In genomic region chr7:141663081-141663510, GRCh38 we compare ENCODE assay signal across 12 cellular contexts. TPM values are rescaled to one million over a fixed set of nuclear protein-coding genes. Genes with fewer than 3 reads are reported as not detected.
DNase-seq lines count a peak whose midpoint lies in the region; ATAC-seq, FAIRE-seq and TF ChIP-seq lines count a peak whose summit lies in the region.
"Had no signal": no experiment of that assay in that cellular context is flagged by ENCODE, and none has a peak within 500 bp of the region (broad histone marks: within the 10 kb centered on the region; RNA-seq: fewer than 3 reads in every experiment).

No MANE protein-coding gene starts in this region.

- FAIRE-seq in kidney (lab: Jason Lieb, UNC), result no peak

- peaks cover 2% of the 10 kb centered on the region for H3K36me3 Mint-ChIP-seq in activated naive CD8-positive, alpha-beta T cell

- H3K4me3 Mint-ChIP-seq in activated naive CD8-positive, alpha-beta T cell, result no peak overlapping the region

- intact Hi-C loops in Right ventricle myocardium superior (cut with DNase I), result no loop called here
- intact Hi-C loops in left cardiac atrium (cut with DNase I), result no loop called here
- intact Hi-C loops in kidney (cut with DNase I), result no loop called here
- intact Hi-C loops in head of caudate nucleus (cut with DNase I), result no loop called here

- peak; percentile 43 for ATAC-seq in Right ventricle myocardium superior (ENCODE audit: poor library complexity)
- no peak for ATAC-seq in left cardiac atrium
- ATAC-seq in HG03439 (IDR thresholded peaks at IDR 0.05; ENCODE audit: unreplicated experiment), result no peak

- peak overlapping the region; percentile 30 to 35 for H3K27ac ChIP-seq in kidney (ENCODE audit: low read depth in 2 of 2, low read length in 2 of 2)
- H3K27ac ChIP-seq: BLaER1, brain microvascular endothelial cell had no signal

- peaks cover 11 to 44% of the 10 kb centered on the region in 2 donors for H3K36me3 ChIP-seq in kidney (ENCODE audit: control insufficient read depth in 1 of 2, insufficient read depth in 2 of 2, low read length in 2 of 2)

- no peak for DNase-seq in Right ventricle myocardium superior
- no peak for DNase-seq in left cardiac atrium
- DNase-seq in kidney, result peak; percentile 80
- no peak for DNase-seq in medulla oblongata (ENCODE audit: extremely low spot score)
- no peak for DNase-seq in head of caudate nucleus
- no peak for DNase-seq in NOMO-1 treated with dmso at 0.1 percent for 144 hours (lab: John Stamatoyannopoulos, UW; ENCODE audit: unreplicated experiment)
- DNase-seq: brain microvascular endothelial cell; stimulated activated CD4-positive, alpha-beta T cell treated with anti-CD3 and anti-CD28 coated beads, Interleukin-4, amount 100 ng/mL, for 24 hours had no signal

- H3K9me3 ChIP-seq in kidney (ENCODE audit: control insufficient read depth in 1 of 2, low read length in 2 of 2), result no peaks in the 10 kb centered on the region
- H3K9me3 ChIP-seq: BLaER1 had no signal

- peaks cover 7% of the 10 kb centered on the region for H3K4me1 Mint-ChIP-seq in activated naive CD8-positive, alpha-beta T cell (ENCODE audit: low read depth)

- no peak for TF ChIP-seq CTCF in kidney (IDR thresholded peaks at IDR 0.05; ENCODE audit: borderline replicate concordance, extremely low read depth, insufficient read depth)

- no peaks in the 10 kb centered on the region for H3K27me3 Mint-ChIP-seq in activated naive CD8-positive, alpha-beta T cell

- H3K9ac ChIP-seq in kidney (ENCODE audit: low read length in 2 of 2), result no peak overlapping the region
- H3K9ac ChIP-seq: BLaER1 had no signal

- H3K4me3 ChIP-seq in kidney (ENCODE audit: low read length in 2 of 2), result no peak overlapping the region
- H3K4me3 ChIP-seq: BLaER1 had no signal

- peaks cover 5 to 12% of the 10 kb centered on the region in 2 donors for H3K4me1 ChIP-seq in kidney (ENCODE audit: control insufficient read depth in 1 of 2, insufficient read depth in 1 of 2, low read depth in 1 of 2, low read length in 2 of 2)

- H3K9me3 Mint-ChIP-seq in activated naive CD8-positive, alpha-beta T cell (ENCODE audit: low read depth), result no peaks in the 10 kb centered on the region

- peak overlapping the region; percentile 79 for H3K27ac Mint-ChIP-seq in activated naive CD8-positive, alpha-beta T cell

RNA-seq across cellular contexts. Expression of gene DENND11, which starts 38.9 kb away (rescaled TPM):
- total RNA-seq in Right ventricle myocardium superior (8.6 TPM), left cardiac atrium (10 to 100 TPM; 10.6 to 11.1 TPM), kidney (22.6 TPM)
- polyA plus RNA-seq in kidney (ENCODE audit: insufficient read depth, low read depth, low replicate concordance), result 6.1 TPM

RNA-seq across cellular contexts. Expression of gene WEE2, which starts 45.1 kb away (rescaled TPM):
- total RNA-seq in Right ventricle myocardium superior, result not detected
- total RNA-seq in left cardiac atrium, result not detected
- 0.06 TPM for total RNA-seq in kidney
- 0.13 TPM for polyA plus RNA-seq in kidney (ENCODE audit: insufficient read depth, low read depth, low replicate concordance)
- total RNA-seq: kidney epithelial cell had no signal
